ENCODE assay signal across 8 cellular contexts in the genomic region with DNA sequence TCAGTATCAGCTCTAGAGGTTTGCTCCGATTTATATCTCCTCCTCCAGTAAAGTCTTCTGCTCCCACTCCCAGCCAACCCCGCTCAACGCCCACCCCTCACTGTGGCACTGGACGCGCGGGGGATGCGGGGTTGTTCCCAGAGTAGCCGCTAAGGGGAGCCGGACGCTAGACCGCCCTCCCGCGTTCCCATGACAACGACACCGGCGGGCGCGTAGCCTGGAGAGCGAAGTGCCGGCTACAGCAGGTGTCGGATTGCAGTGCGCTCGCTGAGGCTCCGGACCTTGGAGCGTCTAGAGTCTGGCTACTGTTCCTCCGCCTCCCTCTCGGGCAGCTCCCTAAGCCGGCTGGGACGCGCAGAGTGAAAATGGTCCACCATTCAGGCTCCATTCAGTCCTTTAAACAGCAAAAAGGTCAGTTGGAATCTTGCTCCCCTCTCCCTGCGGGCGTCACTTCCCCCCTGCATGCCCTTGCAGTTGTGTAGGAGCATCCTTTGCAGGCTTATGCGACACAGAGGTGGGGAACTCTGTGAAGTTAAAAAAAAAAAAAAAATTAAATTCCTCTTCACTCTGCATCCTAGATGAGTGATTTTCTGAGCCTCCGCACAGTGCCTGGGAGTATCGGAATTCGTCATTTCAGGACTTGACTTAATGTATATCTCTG. TPM values are rescaled to one million over a fixed set of nuclear protein-coding genes. Genes with fewer than 3 reads are reported as not detected.
A peak's percentile ranks its signal among the peaks of the same experiment; 100 is the strongest.
DNase-seq lines count a peak whose midpoint lies in the region; ATAC-seq and TF ChIP-seq lines count a peak whose summit lies in the region.

A gene (plus strand): TSS at position 220 of the 661 bp plus-strand sequence. CDS start 146 bp downstream, at position 366.

- DNase-seq in NCI-H1436 (lab: John Stamatoyannopoulos, UW) (peak; percentile 40), NCI-H1436 treated with DMSO at 0.1 percent for 48 hours (lab: John Stamatoyannopoulos, UW) (no peak), HuH-7 (ENCODE audit: low spot score) (peak; percentile 64), RPMI8226 (peak; percentile 69), epithelial cell of proximal tubule (ENCODE audit: low read depth) (peak; percentile 7), mucosa of gallbladder (ENCODE audit: low spot score) (peak; percentile 85)
- no peak for DNase-seq in activated effector memory CD4-positive, alpha-beta T cell treated with Interleukin-2 at 50 U/mL for 16 hours

- H3K4me3 ChIP-seq in epithelial cell of proximal tubule (ENCODE audit: low read depth, low read length), result peak within 1 kb of the TSS; percentile 40

- peak; percentile 56 for TF ChIP-seq CTCF in epithelial cell of proximal tubule (conservative IDR thresholded peaks at IDR 0.05; ENCODE audit: low read depth, low read length)

- ATAC-seq in GM21723 (IDR thresholded peaks at IDR 0.05; ENCODE audit: unreplicated experiment), result peak; percentile 98

RNA-seq across cellular contexts. Expression of the gene that starts here (rescaled TPM):
- total RNA-seq in epithelial cell of proximal tubule (not detected in 2 replicates), mucosa of gallbladder (30.0 TPM)

Comparison
In these comparisons a context has a peak if more than half of its experiments do, and no peak if none do; other contexts are left out.
1. RNA of the gene that starts here (total RNA-seq): 30.0 TPM in mucosa of gallbladder (single experiment); not detected in epithelial cell of proximal tubule; every median in the first group is over 10 times any median in the second.
2. DNase-seq: peak in NCI-H1436 (single experiment), HuH-7 (single experiment), RPMI8226 (single experiment) and mucosa of gallbladder (single experiment); none in NCI-H1436 treated with DMSO at 0.1 percent for 48 hours (single experiment) and activated effector memory CD4-positive, alpha-beta T cell treated with Interleukin-2 at 50 U/mL for 16 hours (single experiment).
3. Peak in DNase-seq and H3K4me3 ChIP-seq in epithelial cell of proximal tubule; RNA of the gene not detected or under 1 TPM.